Comparison of ENCODE assay signal across 9 cellular contexts in the genomic region with DNA sequence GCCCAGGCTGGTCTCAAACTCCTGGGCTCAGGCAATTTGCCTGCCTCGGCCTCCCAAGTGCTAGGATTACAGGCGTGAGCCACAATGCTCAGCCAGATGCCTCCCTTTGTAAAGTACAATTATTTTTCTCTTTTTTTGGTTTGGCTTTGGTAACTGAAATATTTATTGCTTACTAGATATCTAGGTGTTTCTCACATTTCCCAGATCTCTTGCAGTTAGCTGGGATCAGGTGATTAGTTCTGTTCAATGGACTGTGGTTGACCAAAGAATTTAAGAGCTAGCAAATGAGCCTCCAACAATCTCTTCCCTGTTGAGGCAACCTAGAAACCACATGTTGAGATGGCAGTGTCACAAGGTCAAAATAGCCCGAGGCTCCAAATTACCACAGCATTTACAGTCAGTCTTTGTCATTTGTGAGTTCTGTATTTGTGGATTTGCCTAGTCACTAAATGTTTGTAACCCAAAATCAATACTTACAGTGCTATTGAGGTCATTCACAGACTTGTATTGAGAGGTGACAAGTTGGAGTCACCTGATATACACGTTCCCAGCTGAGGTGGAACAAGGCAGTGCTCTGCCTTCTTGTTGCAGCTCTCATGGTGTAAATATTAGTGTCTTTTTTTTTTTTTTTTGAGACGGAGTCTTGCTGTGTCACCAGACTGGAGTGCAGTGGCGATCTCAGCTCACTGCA. TPM values are rescaled to one million over a fixed set of nuclear protein-coding genes. Genes with fewer than 3 reads are reported as not detected.
A peak's percentile ranks its signal among the peaks of the same experiment; 100 is the strongest.
DNase-seq lines count a peak whose midpoint lies in the region; ATAC-seq, FAIRE-seq and TF ChIP-seq lines count a peak whose summit lies in the region.
"Not testable (repeated sequence)": the region's sequence is repeated elsewhere in the genome, so short reads cannot be mapped to it uniquely, and the experiment has no call there.
"Had no signal": no experiment of that assay in that cellular context is flagged by ENCODE, and none has a peak within 500 bp of the region (broad histone marks: within the 10 kb centered on the region; RNA-seq: fewer than 3 reads in every experiment).

No MANE protein-coding gene starts in this region.

- SMC1A ChIA-PET in GM12878 (lab: Charles Lee; ENCODE audit: uncharacterized antibody, unreplicated experiment), result not testable (repeated sequence)

- H3K23ac ChIP-seq in mesenchymal stem cell (ENCODE audit: low read length in 2 of 2), result not testable (repeated sequence)

- H3K27ac ChIP-seq in SJCRH30, result peak overlapping the region; percentile 31
- H3K27ac ChIP-seq in GM12878 (ENCODE audit: control insufficient read depth, insufficient read depth); mesenchymal stem cell (ENCODE audit: low read length, poor library complexity, severe bottlenecking): not testable (repeated sequence)

- not testable (repeated sequence) for TF ChIP-seq POLR2A in H54 (IDR thresholded peaks at IDR 0.05; ENCODE audit: low read depth, low read length); GM12878 (IDR thresholded peaks at IDR 0.05; ENCODE audit: low read depth, low read length)

- in situ Hi-C loops in Caki2 (cut with HindIII; ENCODE audit: low pct_unique_long_range_greater_than_20kb, low sequenced_read_pairs); GM12878 (cut with MboI): not testable (repeated sequence)

- POLR2A ChIA-PET in GM12878 (lab: Charles Lee), result not testable (repeated sequence)

- not testable (repeated sequence) for H2AFZ ChIP-seq in GM12878 (ENCODE audit: control insufficient read depth, low read depth, low read length); mesenchymal stem cell (ENCODE audit: low read depth, low read length)

- not testable (repeated sequence) for BruUV-seq in GM12878 (replicated peaks; lab: Mats Ljungman, UMichigan)

- DNase-seq in Caki2 (ENCODE audit: low read depth) (peak; percentile 66), NCI-H146 treated with DMSO at 0.1 percent for 48 hours (lab: John Stamatoyannopoulos, UW; ENCODE audit: unreplicated experiment) (peak; percentile 6), SJCRH30 (peak; percentile 25 to 55), mesenchymal stem cell (peak; percentile 29)
- DNase-seq in H54 (ENCODE audit: insufficient read length, low spot score); GM12878 (ENCODE audit: low read depth, low spot score): not testable (repeated sequence)

- H2BK15ac ChIP-seq in mesenchymal stem cell (ENCODE audit: low read depth, poor library complexity, severe bottlenecking), result not testable (repeated sequence)

- peaks cover 14% of the 10 kb centered on the region for H3K4me1 ChIP-seq in SJCRH30
- not testable (repeated sequence) for H3K4me1 ChIP-seq in GM12878 (ENCODE audit: control insufficient read depth, insufficient read depth, low read length); mesenchymal stem cell (ENCODE audit: control insufficient read depth, insufficient read depth, low read depth, low read length)

- not testable (repeated sequence) for H3K4ac ChIP-seq in mesenchymal stem cell (ENCODE audit: low read depth in 1 of 2, low read length in 2 of 2)

- not testable (repeated sequence) for H3K4me2 ChIP-seq in GM12878 (ENCODE audit: control insufficient read depth, insufficient read depth); mesenchymal stem cell (ENCODE audit: low read length, poor library complexity, severe bottlenecking)

- not testable (repeated sequence) for H3K79me1 ChIP-seq in mesenchymal stem cell (replicated peaks; ENCODE audit: low read length, poor library complexity, severe bottlenecking)

- not testable (repeated sequence) for H3K4me3 ChIP-seq in SJCRH30; GM12878; mesenchymal stem cell (ENCODE audit: insufficient read depth in 1 of 2, low read depth in 1 of 2, low read length in 2 of 2)

- H4K8ac ChIP-seq in mesenchymal stem cell (ENCODE audit: low read length), result not testable (repeated sequence)

- H3K18ac ChIP-seq in mesenchymal stem cell (ENCODE audit: low read depth in 1 of 2, low read length in 2 of 2), result not testable (repeated sequence)

- not testable (repeated sequence) for H3K27me3 ChIP-seq in SJCRH30; GM12878 (replicated peaks in 1 of 2; ENCODE audit: control insufficient read depth in 2 of 2, insufficient read depth in 2 of 2, low read length in 1 of 2); mesenchymal stem cell (ENCODE audit: control insufficient read depth in 1 of 2, insufficient read depth in 1 of 2, low read length in 2 of 2)

- H3K14ac ChIP-seq in mesenchymal stem cell (ENCODE audit: low read length in 2 of 2), result not testable (repeated sequence)

- not testable (repeated sequence) for H3K79me2 ChIP-seq in GM12878 (ENCODE audit: control insufficient read depth, insufficient read depth, low read length)

- TF ChIP-seq CTCF in GM12878 (IDR thresholded peaks at IDR 0.05 in 2 of 3, conservative IDR thresholded peaks at IDR 0.05 in 1 of 3; ENCODE audit: control insufficient read depth in 2 of 3, extremely low read depth in 1 of 3, insufficient read depth in 1 of 3, low read depth in 3 of 3, low read length in 3 of 3), result not testable (repeated sequence)

- not testable (repeated sequence) for H2BK12ac ChIP-seq in mesenchymal stem cell (ENCODE audit: low read length in 2 of 2)

- intact Hi-C loops in GM12878 (cut with micrococcal nuclease; ENCODE audit: unreplicated experiment), result not testable (repeated sequence)

- H4K20me1 ChIP-seq in GM12878 (ENCODE audit: control insufficient read depth, insufficient read depth), result not testable (repeated sequence)

- H2BK5ac ChIP-seq in mesenchymal stem cell (ENCODE audit: low read depth, low read length, poor library complexity, severe bottlenecking), result not testable (repeated sequence)

- not testable (repeated sequence) for H4K91ac ChIP-seq in mesenchymal stem cell (ENCODE audit: low read length)

- CTCF ChIA-PET in GM12878 (lab: Yijun Ruan, JAX), result interaction anchor here (0.6 kb wide), 1 partner anchor 173 kb away, joined by 3 read pairs; no protein-coding TSS in a partner anchor

- H3K9me3 ChIP-seq in SJCRH30 (replicated peaks); GM12878 (replicated peaks; ENCODE audit: control insufficient read depth, insufficient read depth, low read length); mesenchymal stem cell (ENCODE audit: control insufficient read depth, low read length): not testable (repeated sequence)

- RAD21 ChIA-PET in GM12878 (lab: Charles Lee; ENCODE audit: unreplicated experiment), result not testable (repeated sequence)

- H2BK120ac ChIP-seq in mesenchymal stem cell (ENCODE audit: low read depth, low read length), result not testable (repeated sequence)

- TF ChIP-seq EP300 in GM12878 (IDR thresholded peaks at IDR 0.05; ENCODE audit: borderline replicate concordance in 1 of 2, control insufficient read depth in 1 of 2, low read depth in 2 of 2, low read length in 2 of 2), result not testable (repeated sequence)

- not testable (repeated sequence) for H3K9ac ChIP-seq in GM12878 (ENCODE audit: control insufficient read depth, insufficient read depth, low read length); mesenchymal stem cell (ENCODE audit: low read length)

- H3K36me3 ChIP-seq in SJCRH30; GM12878 (ENCODE audit: control insufficient read depth in 2 of 2, insufficient read depth in 2 of 2, low read length in 1 of 2); mesenchymal stem cell (ENCODE audit: control insufficient read depth in 1 of 2, insufficient read depth in 2 of 2, low read depth in 1 of 2, low read length in 2 of 2): not testable (repeated sequence)

- not testable (repeated sequence) for H2AK5ac ChIP-seq in mesenchymal stem cell (ENCODE audit: low read length, severe bottlenecking)

- not testable (repeated sequence) for ATAC-seq in GM12878

- not testable (repeated sequence) for TF ChIP-seq RAD21 in GM12878 (IDR thresholded peaks at IDR 0.05; ENCODE audit: insufficient read depth, low read depth, low read length)

- FAIRE-seq in H54 (lab: Jason Lieb, UNC) (peak; percentile 83), GM12878 (lab: Jason Lieb, UNC) (peak; percentile 49), islet of Langerhans (lab: Jason Lieb, UNC) (peak; percentile 95)

- WGBS in GM12878 (ENCODE audit: insufficient coverage, insufficient replicate concordance, low lambda C conversion rate, missing lambda C conversion rate), result 39% methylated on average over 2 of the region's 6 CpGs
- no CpG with 5 or more reads among the region's 6 CpGs for WGBS in mesenchymal stem cell

RNA-seq across cellular contexts. Expression of a gene that starts 3.6 kb away (rescaled TPM):
- not detected in 2 replicates for total RNA-seq in Caki2 (2014; rRNA removed; shearing (Covaris generic); ENCODE audit: low replicate concordance)
- total RNA-seq in SJCRH30 (2014; rRNA removed; shearing (Covaris generic)), result 0.13 and 0.42 TPM in 2 replicates
- total RNA-seq in GM12878 (2013; cell fraction: nucleolus; rRNA removed), result 11.8 and 13.3 TPM in 2 replicates
- total RNA-seq in GM12878 (2014; rRNA removed) (0.23 and 0.27 TPM in 2 replicates), GM12878 (2014; rRNA removed; fragmentation: Illumina TruSeq; extraction: Trizol) (0.04 and 0.14 TPM in 2 replicates), GM12878 (2021) (0.16 and 0.28 TPM in 2 replicates)
- 0.64 TPM for polyA plus RNA-seq in GM12878 (2011; ENCODE audit: low read depth)
- polyA plus RNA-seq in GM12878 (2011; rRNA removed) (0.43 and 0.45 TPM in 2 replicates), GM12878 (2014; fragmentation: Illumina TruSeq; extraction: Trizol) (0.16 and 0.22 TPM in 2 replicates), GM12878 (2014; fragmentation: Nextera tagmentation; extraction: Ambion mirVana) (under 1 TPM in 1 of 2 experiments, not detected in 1; 0.10 TPM), GM12878 (2014; rRNA removed) (0.14 and 0.38 TPM in 2 replicates), GM12878 (2016; fragmentation: Nextera tagmentation; extraction: Ambion mirVana) (under 1 TPM; 0.16 to 0.21 TPM)
- polyA plus RNA-seq in GM12878 (2011; cell fraction: cytosol; rRNA removed), result 0.27 and 0.35 TPM in 2 replicates
- 3.8 and 4.2 TPM in 2 replicates for polyA plus RNA-seq in GM12878 (2011; cell fraction: nucleus; rRNA removed)
- polyA plus RNA-seq in GM12878 (2012), result 1.4 and 1.7 TPM in 2 replicates
- polyA minus RNA-seq in GM12878 (2011; rRNA and poly(A)+ RNA removed), result 0.44 and 0.82 TPM in 2 replicates
- not detected in 2 replicates for polyA minus RNA-seq in GM12878 (2011; cell fraction: cytosol; rRNA and poly(A)+ RNA removed)
- 0.97 and 1.2 TPM in 2 replicates for polyA minus RNA-seq in GM12878 (2011; cell fraction: nucleus; rRNA and poly(A)+ RNA removed)
- polyA plus RNA-seq in mesenchymal stem cell (2013, experiment 1 of 2), result 0.03 TPM
- 0.05 TPM for polyA plus RNA-seq in mesenchymal stem cell (2013, experiment 2 of 2)
- total RNA-seq: Right ventricle myocardium inferior had no signal

RNA-seq across cellular contexts. Expression of a gene that starts 26.4 kb away (rescaled TPM):
- total RNA-seq in Caki2 (2014; rRNA removed; shearing (Covaris generic); ENCODE audit: low replicate concordance), result 0.37 and 5.8 TPM in 2 replicates
- 1.3 and 1.4 TPM in 2 replicates for total RNA-seq in SJCRH30 (2014; rRNA removed; shearing (Covaris generic))
- 35.4 and 35.8 TPM in 2 replicates for total RNA-seq in GM12878 (2013; cell fraction: nucleolus; rRNA removed)
- total RNA-seq in GM12878 (2014; rRNA removed) (1.1 and 2.1 TPM in 2 replicates), GM12878 (2014; rRNA removed; fragmentation: Illumina TruSeq; extraction: Trizol) (2.6 and 2.7 TPM in 2 replicates), GM12878 (2021) (2.3 and 4.3 TPM in 2 replicates)
- 2.5 TPM for polyA plus RNA-seq in GM12878 (2011; ENCODE audit: low read depth)
- polyA plus RNA-seq in GM12878 (2011; rRNA removed) (5.6 TPM in 2 replicates), GM12878 (2014; fragmentation: Illumina TruSeq; extraction: Trizol) (4.4 and 7.2 TPM in 2 replicates), GM12878 (2014; fragmentation: Nextera tagmentation; extraction: Ambion mirVana) (1 to 10 TPM in 1 of 2 experiments, under 1 TPM in 1; 0.64 to 2.4 TPM), GM12878 (2014; rRNA removed) (3.3 and 3.6 TPM in 2 replicates), GM12878 (2016; fragmentation: Nextera tagmentation; extraction: Ambion mirVana) (1 to 10 TPM; 2.5 to 3.5 TPM)
- polyA plus RNA-seq in GM12878 (2011; cell fraction: cytosol; rRNA removed), result 2.5 and 3.2 TPM in 2 replicates
- polyA plus RNA-seq in GM12878 (2011; cell fraction: nucleus; rRNA removed), result 13.6 and 14.9 TPM in 2 replicates
- 3.8 and 4.1 TPM in 2 replicates for polyA plus RNA-seq in GM12878 (2012)
- polyA minus RNA-seq in GM12878 (2011; rRNA and poly(A)+ RNA removed), result 8.3 and 9.4 TPM in 2 replicates
- polyA minus RNA-seq in GM12878 (2011; cell fraction: cytosol; rRNA and poly(A)+ RNA removed), result 1.9 and 4.1 TPM in 2 replicates
- polyA minus RNA-seq in GM12878 (2011; cell fraction: nucleus; rRNA and poly(A)+ RNA removed), result 4.2 and 11.0 TPM in 2 replicates
- 0.48 TPM for polyA plus RNA-seq in mesenchymal stem cell (2013, experiment 1 of 2)
- 0.58 TPM for polyA plus RNA-seq in mesenchymal stem cell (2013, experiment 2 of 2)

RNA-seq across cellular contexts. Expression of a gene that starts 28.4 kb away (rescaled TPM):
- total RNA-seq in Caki2 (2014; rRNA removed; shearing (Covaris generic); ENCODE audit: low replicate concordance), result 12.5 TPM in 1 of 2 replicates, not detected in the other
- 0.43 TPM in 1 of 2 replicates, not detected in the other for total RNA-seq in SJCRH30 (2014; rRNA removed; shearing (Covaris generic))
- not detected in 2 replicates for total RNA-seq in GM12878 (2013; cell fraction: nucleolus; rRNA removed)
- total RNA-seq in GM12878 (2014; rRNA removed) (0.17 TPM in 1 of 2 replicates, not detected in the other), GM12878 (2014; rRNA removed; fragmentation: Illumina TruSeq; extraction: Trizol) (0.13 and 0.14 TPM in 2 replicates), GM12878 (2021) (0.13 and 0.21 TPM in 2 replicates)
- polyA plus RNA-seq in GM12878 (2011; ENCODE audit: low read depth), result not detected
- polyA plus RNA-seq in GM12878 (2011; rRNA removed) (not detected in 2 replicates), GM12878 (2014; fragmentation: Illumina TruSeq; extraction: Trizol) (0.14 and 0.24 TPM in 2 replicates), GM12878 (2014; fragmentation: Nextera tagmentation; extraction: Ambion mirVana) (under 1 TPM; 0.07 to 0.35 TPM), GM12878 (2014; rRNA removed) (0.32 TPM in 1 of 2 replicates, not detected in the other), GM12878 (2016; fragmentation: Nextera tagmentation; extraction: Ambion mirVana) (under 1 TPM in 1 of 2 experiments, not detected in 1; 0.29 TPM)
- not detected in 2 replicates for polyA plus RNA-seq in GM12878 (2011; cell fraction: cytosol; rRNA removed)
- polyA plus RNA-seq in GM12878 (2011; cell fraction: nucleus; rRNA removed), result not detected in 2 replicates
- polyA plus RNA-seq in GM12878 (2012), result 0.07 TPM in 1 of 2 replicates, not detected in the other
- polyA minus RNA-seq in GM12878 (2011; rRNA and poly(A)+ RNA removed), result not detected in 2 replicates
- not detected in 2 replicates for polyA minus RNA-seq in GM12878 (2011; cell fraction: cytosol; rRNA and poly(A)+ RNA removed)
- not detected in 2 replicates for polyA minus RNA-seq in GM12878 (2011; cell fraction: nucleus; rRNA and poly(A)+ RNA removed)
- 0.07 TPM for polyA plus RNA-seq in mesenchymal stem cell (2013, experiment 1 of 2)
- polyA plus RNA-seq in mesenchymal stem cell (2013, experiment 2 of 2), result not detected
- total RNA-seq: CD4-positive, alpha-beta T cell had no signal

RNA-seq across cellular contexts. Expression of a gene that starts 32.2 kb away (rescaled TPM):
- total RNA-seq in Caki2 (2014; rRNA removed; shearing (Covaris generic); ENCODE audit: low replicate concordance), result 4.5 and 17.6 TPM in 2 replicates
- 14.3 and 15.6 TPM in 2 replicates for total RNA-seq in SJCRH30 (2014; rRNA removed; shearing (Covaris generic))
- 230 and 277 TPM in 2 replicates for total RNA-seq in GM12878 (2013; cell fraction: nucleolus; rRNA removed)
- 11.4 and 14.5 TPM in 2 replicates for total RNA-seq in GM12878 (2014; rRNA removed)
- total RNA-seq in GM12878 (2014; rRNA removed; fragmentation: Illumina TruSeq; extraction: Trizol), result 23.6 and 24.0 TPM in 2 replicates
- total RNA-seq in GM12878 (2021), result 36.5 and 37.2 TPM in 2 replicates
- 16.1 TPM for polyA plus RNA-seq in GM12878 (2011; ENCODE audit: low read depth)
- polyA plus RNA-seq in GM12878 (2011; rRNA removed), result 48.3 and 54.4 TPM in 2 replicates
- polyA plus RNA-seq in GM12878 (2011; cell fraction: cytosol; rRNA removed), result 47.1 and 47.9 TPM in 2 replicates
- polyA plus RNA-seq in GM12878 (2011; cell fraction: nucleus; rRNA removed), result 182 and 217 TPM in 2 replicates
- 16.3 and 17.0 TPM in 2 replicates for polyA plus RNA-seq in GM12878 (2012)
- 28.7 and 35.2 TPM in 2 replicates for polyA plus RNA-seq in GM12878 (2014; fragmentation: Illumina TruSeq; extraction: Trizol)
- polyA plus RNA-seq in GM12878 (2014; fragmentation: Nextera tagmentation; extraction: Ambion mirVana), result 1 to 10 TPM; 2.5 to 4.5 TPM
- polyA plus RNA-seq in GM12878 (2014; rRNA removed), result 27.8 and 38.0 TPM in 2 replicates
- 10 to 100 TPM; 15.0 to 15.1 TPM for polyA plus RNA-seq in GM12878 (2016; fragmentation: Nextera tagmentation; extraction: Ambion mirVana)
- 97.9 and 100 TPM in 2 replicates for polyA minus RNA-seq in GM12878 (2011; rRNA and poly(A)+ RNA removed)
- 17.6 and 18.6 TPM in 2 replicates for polyA minus RNA-seq in GM12878 (2011; cell fraction: cytosol; rRNA and poly(A)+ RNA removed)
- polyA minus RNA-seq in GM12878 (2011; cell fraction: nucleus; rRNA and poly(A)+ RNA removed), result 108 and 114 TPM in 2 replicates
- polyA plus RNA-seq in mesenchymal stem cell (2013, experiment 1 of 2), result 8.2 TPM
- polyA plus RNA-seq in mesenchymal stem cell (2013, experiment 2 of 2), result 8.0 TPM
